Comparison of ENCODE assay signal across 18 cellular contexts in the genomic region with DNA sequence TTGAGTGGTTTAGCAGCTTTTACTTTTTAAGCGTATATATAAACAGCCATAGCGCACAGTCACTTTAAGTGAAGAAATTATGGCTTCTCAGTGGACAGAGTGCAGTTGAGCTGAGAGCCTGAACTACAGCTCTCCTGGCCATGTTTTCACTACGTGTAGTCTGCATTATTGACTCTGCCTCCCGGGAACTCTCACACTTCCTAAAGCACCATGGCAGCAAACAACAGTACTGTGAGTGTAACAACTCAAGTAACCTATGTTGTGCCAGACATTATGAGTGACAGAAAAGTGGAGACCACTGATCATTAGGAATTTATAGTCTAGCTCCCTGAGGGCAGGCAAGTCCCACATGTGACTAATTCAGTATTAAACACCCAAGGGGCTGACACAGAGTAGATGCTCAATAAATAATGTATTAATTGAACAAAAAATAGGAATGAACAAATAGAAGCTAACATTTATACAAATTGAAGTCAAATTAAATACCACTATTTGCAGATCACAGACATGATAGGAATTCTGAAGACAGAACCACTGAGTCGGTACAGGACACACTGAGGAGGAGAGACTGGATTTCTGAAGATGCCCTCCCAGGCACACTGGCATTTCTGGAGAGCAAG.
"Had no signal": no experiment of that assay in that cellular context is flagged by ENCODE, and none has a peak within 500 bp of the region (broad histone marks: within the 10 kb centered on the region; RNA-seq: fewer than 3 reads in every experiment).

No MANE protein-coding gene starts in this region.

- H3K9me3 Mint-ChIP-seq: activated naive CD4-positive, alpha-beta T cell treated with anti-CD3 and anti-CD28 coated beads, Interleukin-2, amount 10 ng/mL, durations not matched to agents 7 days and 5 days; activated T-helper 2 cell treated with anti-CD3 and anti-CD28 coated beads, Interferon-gamma antibody, Interleukin-2, Interleukin-4, amounts not matched to agents 10 μg/mL and 5 μg/mL and 100 μg/mL, durations not matched to agents 14 hours and 24 hours and 36 hours; naive B cell had no signal

- H3K4me3 ChIP-seq: coronary artery, esophagus squamous epithelium, lung, tibial nerve had no signal

- H3K4me1 Mint-ChIP-seq: activated naive CD4-positive, alpha-beta T cell treated with anti-CD3 and anti-CD28 coated beads, Interleukin-2, amount 10 ng/mL, durations not matched to agents 7 days and 5 days; naive B cell had no signal

- H3K4me3 Mint-ChIP-seq: activated naive CD4-positive, alpha-beta T cell treated with anti-CD3 and anti-CD28 coated beads, Interleukin-2, amount 10 ng/mL, durations not matched to agents 7 days and 5 days had no signal

- H3K27ac ChIP-seq: coronary artery, esophagus squamous epithelium, tibial nerve had no signal

- FAIRE-seq: endothelial cell of umbilical vein had no signal

- H3K36me3 Mint-ChIP-seq: activated naive CD4-positive, alpha-beta T cell treated with anti-CD3 and anti-CD28 coated beads, Interleukin-2, amount 10 ng/mL, durations not matched to agents 7 days and 5 days; naive B cell had no signal

- H3K27ac Mint-ChIP-seq: activated naive CD4-positive, alpha-beta T cell treated with anti-CD3 and anti-CD28 coated beads, Interleukin-2, amount 10 ng/mL, durations not matched to agents 7 days and 5 days; activated T-helper 2 cell treated with anti-CD3 and anti-CD28 coated beads, Interferon-gamma antibody, Interleukin-2, Interleukin-4, amounts not matched to agents 10 μg/mL and 5 μg/mL and 100 μg/mL, durations not matched to agents 14 hours and 24 hours and 36 hours; naive B cell had no signal

- H3K27me3 ChIP-seq: esophagus squamous epithelium, tibial nerve had no signal

- DNase-seq: activated CD4-positive, alpha-beta T cell treated with anti-CD3 and anti-CD28 coated beads, Interleukin-2, amount 50 U/mL, for 48 hours; activated CD4-positive, CD25-positive, alpha-beta regulatory T cell treated with anti-CD3 and anti-CD28 coated beads, Interleukin-2, amount 50 U/mL, for 72 hours; activated naive CD4-positive, alpha-beta T cell treated with anti-CD3 and anti-CD28 coated beads, Interleukin-2, amount 10 ng/mL, durations not matched to agents 7 days and 5 days; central memory CD4-positive, alpha-beta T cell; effector CD4-positive, alpha-beta T cell; esophagus squamous epithelium; hippocampal formation; naive B cell; posterior cingulate gyrus; stimulated activated CD4-positive, alpha-beta T cell treated with anti-CD3 and anti-CD28 coated beads, Interleukin-15, amount 100 ng/mL, for 24 hours; stimulated activated CD4-positive, alpha-beta T cell treated with anti-CD3 and anti-CD28 coated beads, Interleukin-4, amount 100 ng/mL, for 1 hour; stimulated activated naive CD4-positive, alpha-beta T cell; T-helper 9 cell had no signal

- H3K9me3 ChIP-seq: esophagus squamous epithelium, tibial nerve had no signal
